In the genomic region with DNA sequence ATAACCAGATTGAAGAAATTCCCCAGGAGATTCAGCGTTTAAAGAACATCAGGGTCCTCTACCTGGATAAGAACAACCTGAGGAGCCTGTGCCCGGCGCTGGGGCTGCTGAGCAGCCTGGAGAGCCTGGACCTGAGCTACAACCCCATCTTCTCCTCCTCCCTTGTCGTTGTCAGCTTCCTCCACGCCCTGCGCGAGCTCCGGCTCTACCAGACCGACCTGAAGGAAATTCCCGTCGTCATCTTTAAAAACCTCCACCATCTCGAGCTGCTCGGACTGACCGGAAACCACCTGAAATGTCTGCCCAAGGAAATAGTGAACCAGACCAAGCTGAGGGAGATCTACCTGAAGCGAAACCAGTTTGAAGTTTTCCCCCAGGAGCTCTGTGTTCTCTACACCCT, we compare ENCODE assay signal across 1 cellular context.
TF ChIP-seq lines count a peak whose summit lies in the region.

No MANE protein-coding gene starts in this region.

TF ChIP-seq in HepG2, 621 proteins besides CTCF, POLR2A, EP300 and RAD21:
- TF ChIP-seq ZIK1 (CRISPR knock-in tag; IDR thresholded peaks at IDR 0.05; ENCODE audit: borderline replicate concordance, low read depth) (no peak), MED13 (CRISPR knock-in tag; IDR thresholded peaks at IDR 0.05) (no peak), EZH2 (conservative IDR thresholded peaks at IDR 0.05; ENCODE audit: low read depth, low read length) (no peak), FOXM1 (CRISPR knock-in tag; IDR thresholded peaks at IDR 0.05) (no peak), RBFOX2 (IDR thresholded peaks at IDR 0.05; ENCODE audit: low read depth, low read length) (no peak), DNMT3B (CRISPR knock-in tag; conservative IDR thresholded peaks at IDR 0.05) (no peak)
- TF ChIP-seq, protein P1, sequence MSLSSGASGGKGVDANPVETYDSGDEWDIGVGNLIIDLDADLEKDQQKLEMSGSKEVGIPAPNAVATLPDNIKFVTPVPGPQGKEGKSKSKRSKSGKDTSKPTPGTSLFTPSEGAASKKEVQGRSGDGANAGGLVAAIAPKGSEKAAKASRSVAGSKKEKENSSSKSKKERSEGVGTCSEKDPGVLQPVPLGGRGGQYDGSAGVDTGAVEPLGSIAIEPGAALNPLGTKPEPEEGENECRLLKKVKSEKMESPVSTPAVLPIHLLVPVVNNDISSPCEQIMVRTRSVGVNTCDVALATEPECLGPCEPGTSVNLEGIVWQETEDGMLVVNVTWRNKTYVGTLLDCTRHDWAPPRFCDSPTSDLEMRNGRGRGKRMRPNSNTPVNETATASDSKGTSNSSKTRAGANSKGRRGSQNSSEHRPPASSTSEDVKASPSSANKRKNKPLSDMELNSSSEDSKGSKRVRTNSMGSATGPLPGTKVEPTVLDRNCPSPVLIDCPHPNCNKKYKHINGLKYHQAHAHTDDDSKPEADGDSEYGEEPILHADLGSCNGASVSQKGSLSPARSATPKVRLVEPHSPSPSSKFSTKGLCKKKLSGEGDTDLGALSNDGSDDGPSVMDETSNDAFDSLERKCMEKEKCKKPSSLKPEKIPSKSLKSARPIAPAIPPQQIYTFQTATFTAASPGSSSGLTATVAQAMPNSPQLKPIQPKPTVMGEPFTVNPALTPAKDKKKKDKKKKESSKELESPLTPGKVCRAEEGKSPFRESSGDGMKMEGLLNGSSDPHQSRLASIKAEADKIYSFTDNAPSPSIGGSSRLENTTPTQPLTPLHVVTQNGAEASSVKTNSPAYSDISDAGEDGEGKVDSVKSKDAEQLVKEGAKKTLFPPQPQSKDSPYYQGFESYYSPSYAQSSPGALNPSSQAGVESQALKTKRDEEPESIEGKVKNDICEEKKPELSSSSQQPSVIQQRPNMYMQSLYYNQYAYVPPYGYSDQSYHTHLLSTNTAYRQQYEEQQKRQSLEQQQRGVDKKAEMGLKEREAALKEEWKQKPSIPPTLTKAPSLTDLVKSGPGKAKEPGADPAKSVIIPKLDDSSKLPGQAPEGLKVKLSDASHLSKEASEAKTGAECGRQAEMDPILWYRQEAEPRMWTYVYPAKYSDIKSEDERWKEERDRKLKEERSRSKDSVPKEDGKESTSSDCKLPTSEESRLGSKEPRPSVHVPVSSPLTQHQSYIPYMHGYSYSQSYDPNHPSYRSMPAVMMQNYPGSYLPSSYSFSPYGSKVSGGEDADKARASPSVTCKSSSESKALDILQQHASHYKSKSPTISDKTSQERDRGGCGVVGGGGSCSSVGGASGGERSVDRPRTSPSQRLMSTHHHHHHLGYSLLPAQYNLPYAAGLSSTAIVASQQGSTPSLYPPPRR (CRISPR knock-in tag; IDR thresholded peaks at IDR 0.05; ENCODE audit: borderline replicate concordance), result no peak
- TF ChIP-seq, protein P2, sequence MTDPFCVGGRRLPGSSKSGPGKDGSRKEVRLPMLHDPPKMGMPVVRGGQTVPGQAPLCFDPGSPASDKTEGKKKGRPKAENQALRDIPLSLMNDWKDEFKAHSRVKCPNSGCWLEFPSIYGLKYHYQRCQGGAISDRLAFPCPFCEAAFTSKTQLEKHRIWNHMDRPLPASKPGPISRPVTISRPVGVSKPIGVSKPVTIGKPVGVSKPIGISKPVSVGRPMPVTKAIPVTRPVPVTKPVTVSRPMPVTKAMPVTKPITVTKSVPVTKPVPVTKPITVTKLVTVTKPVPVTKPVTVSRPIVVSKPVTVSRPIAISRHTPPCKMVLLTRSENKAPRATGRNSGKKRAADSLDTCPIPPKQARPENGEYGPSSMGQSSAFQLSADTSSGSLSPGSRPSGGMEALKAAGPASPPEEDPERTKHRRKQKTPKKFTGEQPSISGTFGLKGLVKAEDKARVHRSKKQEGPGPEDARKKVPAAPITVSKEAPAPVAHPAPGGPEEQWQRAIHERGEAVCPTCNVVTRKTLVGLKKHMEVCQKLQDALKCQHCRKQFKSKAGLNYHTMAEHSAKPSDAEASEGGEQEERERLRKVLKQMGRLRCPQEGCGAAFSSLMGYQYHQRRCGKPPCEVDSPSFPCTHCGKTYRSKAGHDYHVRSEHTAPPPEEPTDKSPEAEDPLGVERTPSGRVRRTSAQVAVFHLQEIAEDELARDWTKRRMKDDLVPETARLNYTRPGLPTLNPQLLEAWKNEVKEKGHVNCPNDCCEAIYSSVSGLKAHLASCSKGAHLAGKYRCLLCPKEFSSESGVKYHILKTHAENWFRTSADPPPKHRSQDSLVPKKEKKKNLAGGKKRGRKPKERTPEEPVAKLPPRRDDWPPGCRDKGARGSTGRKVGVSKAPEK (CRISPR knock-in tag; IDR thresholded peaks at IDR 0.05; ENCODE audit: borderline replicate concordance), result no peak
